In the genomic region with DNA sequence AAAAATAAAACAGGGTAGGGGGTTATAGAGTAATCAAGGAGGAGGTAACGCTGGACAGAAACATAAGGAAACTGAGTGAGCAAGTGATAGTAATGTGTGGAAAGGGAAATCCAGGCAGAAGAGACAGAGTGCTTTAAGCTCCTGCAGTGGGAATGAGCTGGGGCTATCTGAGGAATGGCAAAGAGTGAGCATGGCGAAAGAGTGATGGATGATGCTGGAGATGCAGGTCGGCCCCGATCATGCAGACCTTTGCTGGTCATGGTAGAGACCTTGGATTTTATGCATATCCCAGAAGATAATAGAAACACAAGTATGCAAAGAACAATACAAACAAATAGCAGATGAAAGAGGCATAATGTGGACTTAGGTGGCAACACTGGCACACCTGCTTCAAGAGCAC, we compare ENCODE assay signal across 25 cellular contexts.
"Had no signal": no experiment of that assay in that cellular context is flagged by ENCODE, and none has a peak within 500 bp of the region (broad histone marks: within the 10 kb centered on the region; RNA-seq: fewer than 3 reads in every experiment).

No MANE protein-coding gene starts in this region.

- H3K9me3 ChIP-seq: breast epithelium had no signal

- H3K4me3 ChIP-seq: breast epithelium, SK-N-MC had no signal

- ATAC-seq: Panc1, Right ventricle myocardium inferior had no signal

- H3K36me3 Mint-ChIP-seq: T-cell had no signal

- H3K4me3 Mint-ChIP-seq: activated naive CD4-positive, alpha-beta T cell treated with anti-CD3 and anti-CD28 coated beads, Interleukin-2, amount 10 ng/mL, durations not matched to agents 7 days and 5 days; activated naive CD8-positive, alpha-beta T cell treated with anti-CD3 and anti-CD28 coated beads, Interleukin-2, amount 10 ng/mL, durations not matched to agents 7 days and 5 days; T-cell had no signal

- H3K27me3 ChIP-seq: breast epithelium had no signal

- H3K36me3 ChIP-seq: breast epithelium had no signal

- H3K27ac ChIP-seq: breast epithelium, SK-N-MC, VCaP had no signal

- H3K27me3 Mint-ChIP-seq: activated naive CD4-positive, alpha-beta T cell treated with anti-CD3 and anti-CD28 coated beads, Interleukin-2, amount 10 ng/mL, durations not matched to agents 7 days and 5 days had no signal

- DNase-seq: activated CD4-positive, alpha-beta T cell treated with anti-CD3 and anti-CD28 coated beads, Interleukin-2, amount 50 U/mL, for 4 hours; activated CD4-positive, CD25-positive, alpha-beta regulatory T cell; activated CD8-positive, alpha-beta memory T cell treated with anti-CD3 and anti-CD28 coated beads, Interleukin-2, amount 50 U/mL, for 48 hours; activated gamma-delta T cell treated with Interleukin-2 at 50 U/mL for 16 hours; activated naive CD4-positive, alpha-beta T cell treated with anti-CD3 and anti-CD28 coated beads, Interleukin-2, amount 10 ng/mL, durations not matched to agents 7 days and 5 days; activated naive CD8-positive, alpha-beta T cell treated with anti-CD3 and anti-CD28 coated beads, Interleukin-2, amount 10 ng/mL, durations not matched to agents 7 days and 5 days; activated T-cell treated with anti-CD3 and anti-CD28 coated beads, Interleukin-2, amount 50 U/mL, for 1 hour; aorta; central memory CD4-positive, alpha-beta T cell; Kasumi-1; NCI-H1105 treated with DMSO at 0.1 percent for 48 hours; NCI-H1436 treated with DMSO at 0.1 percent for 48 hours; NCI-H187; NCI-H2081; NCI-H510A treated with DMSO at 0.1 percent for 48 hours; NCI-H69; NK-92 treated with Interleukin-12 subunit alpha and Interleukin-12 subunit beta, amount 100 ng/mL, for 24 hours; OCI-M1; RPMI8226 had no signal

- H3K4me1 ChIP-seq: breast epithelium had no signal
